1 cellular context compared by ENCODE assay signal in genomic region chr15:89368566-89369223, GRCh38.
A peak's percentile ranks its signal among the peaks of the same experiment; 100 is the strongest.
TF ChIP-seq lines count a peak whose summit lies in the region.

No MANE protein-coding gene starts in this region.

TF ChIP-seq in GM12878, 131 proteins besides CTCF, POLR2A, EP300 and RAD21:
- no peak for TF ChIP-seq RBBP5 (conservative IDR thresholded peaks at IDR 0.05)
- TF ChIP-seq SUZ12 (IDR thresholded peaks at IDR 0.05; ENCODE audit: unreplicated experiment) = peak; percentile 17
TF ChIP-seq in GM12878: peak in this region for 1.
